ENCODE assay signal across 16 cellular contexts in the genomic region with DNA sequence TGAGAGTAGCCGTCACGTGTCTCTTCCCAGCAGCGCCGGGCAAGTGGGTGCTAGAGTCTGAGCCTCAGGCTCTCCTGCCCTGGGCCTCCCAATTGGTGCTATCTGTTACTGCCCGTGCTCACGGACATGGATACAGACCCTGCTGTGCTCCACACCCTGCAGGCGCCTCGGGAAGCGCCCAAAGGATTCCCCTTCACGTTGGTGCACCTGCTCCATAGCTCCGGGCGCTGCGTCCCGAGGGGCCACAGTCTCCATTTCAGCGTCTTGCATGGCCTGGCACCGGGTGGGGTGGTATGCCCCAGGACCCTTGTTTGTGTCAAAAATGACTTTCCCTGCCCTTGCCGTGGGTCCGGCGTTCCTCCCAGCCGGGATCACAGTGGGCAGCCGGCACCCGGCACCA. TPM values are rescaled to one million over a fixed set of nuclear protein-coding genes. Genes with fewer than 3 reads are reported as not detected.
DNase-seq lines count a peak whose midpoint lies in the region; ATAC-seq, FAIRE-seq and TF ChIP-seq lines count a peak whose summit lies in the region.
"Had no signal": no experiment of that assay in that cellular context is flagged by ENCODE, and none has a peak within 500 bp of the region (broad histone marks: within the 10 kb centered on the region; RNA-seq: fewer than 3 reads in every experiment).

No MANE protein-coding gene starts in this region.

- H3K36me3 ChIP-seq in GM12878 (ENCODE audit: control insufficient read depth in 2 of 2, insufficient read depth in 2 of 2, low read length in 1 of 2): peaks cover 3 to 14% of the 10 kb centered on the region in 2 experiments; a peak in 3 of 4 replicates
- peaks cover 7 to 30% of the 10 kb centered on the region in 2 experiments; a peak in 4 of 5 replicates for H3K36me3 ChIP-seq in HepG2 (replicated peaks in 1 of 2; ENCODE audit: control insufficient read depth in 1 of 2, insufficient read depth in 2 of 2, low read length in 2 of 2)
- H3K36me3 ChIP-seq in uterus: no peaks in the 10 kb centered on the region

- TF ChIP-seq RAD21 in GM12878 (IDR thresholded peaks at IDR 0.05; ENCODE audit: insufficient read depth, low read depth, low read length) (no peak), HepG2 (CRISPR knock-in tag; IDR thresholded peaks at IDR 0.05) (no peak)

- H3K9ac ChIP-seq in GM12878 (ENCODE audit: control insufficient read depth, insufficient read depth, low read length): no peak overlapping the region
- no peak overlapping the region for H3K9ac ChIP-seq in HepG2 (ENCODE audit: insufficient read depth, low read depth, low read length)
- H3K9ac ChIP-seq: BLaER1, GM23248 had no signal

- H3K4me3 ChIP-seq in GM12878: no peak overlapping the region
- H3K4me3 ChIP-seq in HepG2 (replicated peaks in 1 of 3; ENCODE audit: insufficient read depth in 1 of 3, low read depth in 2 of 3, low read length in 3 of 3): no peak overlapping the region
- no peak overlapping the region for H3K4me3 ChIP-seq in uterus
- H3K4me3 ChIP-seq: A549, BLaER1, GM23248, HAP-1 had no signal

- no TSS peak for BruUV-seq in GM12878 (replicated peaks; lab: Mats Ljungman, UMichigan)
- BruUV-seq in HepG2 (replicated peaks; lab: Mats Ljungman, UMichigan): no TSS peak

- H3K9me3 ChIP-seq in GM12878 (replicated peaks; ENCODE audit: control insufficient read depth, insufficient read depth, low read length): no peaks in the 10 kb centered on the region
- no peaks in the 10 kb centered on the region for H3K9me3 ChIP-seq in HepG2 (ENCODE audit: low read length)
- no peaks in the 10 kb centered on the region for H3K9me3 ChIP-seq in uterus
- H3K9me3 ChIP-seq: A549, BLaER1, HAP-1 had no signal

- no peak for TF ChIP-seq POLR2A in GM12891 (IDR thresholded peaks at IDR 0.05; ENCODE audit: low read depth, low read length)
- peak; percentile 30; the same call in 1 of the 2 replicates for TF ChIP-seq POLR2A in GM12878 (IDR thresholded peaks at IDR 0.05; ENCODE audit: low read depth, low read length)
- no peak for TF ChIP-seq POLR2A in HepG2 (IDR thresholded peaks at IDR 0.05; ENCODE audit: insufficient read depth in 1 of 2, low read depth in 2 of 2, low read length in 2 of 2)
- TF ChIP-seq POLR2A in uterus (IDR thresholded peaks at IDR 0.05): no peak

- H3K27ac ChIP-seq in GM12878 (ENCODE audit: control insufficient read depth, insufficient read depth) (no peak overlapping the region), HepG2 (ENCODE audit: extremely low read length, insufficient read depth, low read length) (no peak overlapping the region), uterus (no peak overlapping the region)
- H3K27ac ChIP-seq: 22Rv1, A549, BLaER1, GM23248 had no signal

- no peak overlapping the region for H3K4me2 ChIP-seq in GM12878 (ENCODE audit: control insufficient read depth, insufficient read depth)
- H3K4me2 ChIP-seq in HepG2 (ENCODE audit: low read depth, low read length): no peak overlapping the region
- H3K4me2 ChIP-seq: A549, BLaER1 had no signal

- no peaks in the 10 kb centered on the region for H4K20me1 ChIP-seq in GM12878 (ENCODE audit: control insufficient read depth, insufficient read depth)
- no peaks in the 10 kb centered on the region for H4K20me1 ChIP-seq in HepG2 (ENCODE audit: insufficient read depth, low read length)

- RAD21 ChIA-PET in GM12878 (lab: Charles Lee; ENCODE audit: unreplicated experiment): no interaction called here

- intact Hi-C loops in GM12878 (cut with micrococcal nuclease; ENCODE audit: unreplicated experiment) (no loop called here), HepG2 (cut with micrococcal nuclease; ENCODE audit: unreplicated experiment) (no loop called here), sciatic nerve (cut with DNase I) (no loop called here), uterus (cut with DNase I; ENCODE audit: low total_unique reads) (no loop called here)

- DNase-seq in GM12891 (ENCODE audit: insufficient read length, low spot score): no peak
- DNase-seq in GM12878 (ENCODE audit: low read depth, low spot score): no peak
- no peak for DNase-seq in HepG2 (ENCODE audit: low spot score)
- DNase-seq in sciatic nerve (ENCODE audit: low spot score): no peak
- no peak for DNase-seq in DMS79 treated with DMSO at 0.1 percent for 48 hours (lab: John Stamatoyannopoulos, UW)
- DNase-seq in uterus: no peak
- DNase-seq: CD4-positive, alpha-beta memory T cell; DMS153; DMS79; GM23248 had no signal

- TF ChIP-seq CTCF in GM12878 (IDR thresholded peaks at IDR 0.05 in 2 of 3, conservative IDR thresholded peaks at IDR 0.05 in 1 of 3; ENCODE audit: control insufficient read depth in 2 of 3, extremely low read depth in 1 of 3, insufficient read depth in 1 of 3, low read depth in 3 of 3, low read length in 3 of 3) (no peak), HepG2 (CRISPR knock-in tag; IDR thresholded peaks at IDR 0.05) (no peak), uterus (IDR thresholded peaks at IDR 0.05) (no peak)

- in situ Hi-C loops in GM12878 (cut with MboI) (no loop called here), HepG2 (cut with HindIII; ENCODE audit: extremely low pct_ligation_motif_present, low pct_unique_long_range_greater_than_20kb) (no loop called here)

- H2AFZ ChIP-seq in GM12878 (ENCODE audit: control insufficient read depth, low read depth, low read length) (no peak overlapping the region), HepG2 (ENCODE audit: low read length) (no peak overlapping the region)
- H2AFZ ChIP-seq: GM23248 had no signal

- WGBS in GM12878 (ENCODE audit: insufficient coverage, insufficient replicate concordance, low lambda C conversion rate, missing lambda C conversion rate): 97% methylated on average over 22 of the region's 22 CpGs
- WGBS in HepG2 (ENCODE audit: low lambda C conversion rate): over 99% methylated on average over 18 of the region's 22 CpGs

- ATAC-seq in GM12878 (no peak), HepG2 (no peak), sciatic nerve (peak; percentile 14), GM21723 (IDR thresholded peaks at IDR 0.05; ENCODE audit: unreplicated experiment) (no peak), HG03442 (IDR thresholded peaks at IDR 0.05; ENCODE audit: unreplicated experiment) (no peak)
- ATAC-seq: A549 had no signal

- no peaks in the 10 kb centered on the region for H3K4me1 ChIP-seq in GM12878 (ENCODE audit: control insufficient read depth, insufficient read depth, low read length)
- peaks cover 9% of the 10 kb centered on the region for H3K4me1 ChIP-seq in HepG2 (ENCODE audit: insufficient read depth, low read length)
- H3K4me1 ChIP-seq in uterus: no peaks in the 10 kb centered on the region
- H3K4me1 ChIP-seq: HAP-1 had no signal

- no peaks in the 10 kb centered on the region for H3K79me2 ChIP-seq in GM12878 (ENCODE audit: control insufficient read depth, insufficient read depth, low read length)
- no peaks in the 10 kb centered on the region for H3K79me2 ChIP-seq in HepG2 (ENCODE audit: insufficient read depth, low read length)

- no peak for TF ChIP-seq EP300 in GM12878 (IDR thresholded peaks at IDR 0.05; ENCODE audit: borderline replicate concordance in 1 of 2, control insufficient read depth in 1 of 2, low read depth in 2 of 2, low read length in 2 of 2)
- TF ChIP-seq EP300 in HepG2 (IDR thresholded peaks at IDR 0.05; ENCODE audit: low read depth in 2 of 2, low read length in 2 of 2): no peak
- TF ChIP-seq EP300 in HepG2 (CRISPR knock-in tag; IDR thresholded peaks at IDR 0.05; ENCODE audit: borderline replicate concordance): no peak

- H3K27me3 ChIP-seq in GM12878 (replicated peaks in 1 of 2; ENCODE audit: control insufficient read depth in 2 of 2, insufficient read depth in 2 of 2, low read length in 1 of 2): no peaks in the 10 kb centered on the region
- H3K27me3 ChIP-seq in HepG2 (ENCODE audit: control insufficient read depth in 1 of 2, insufficient read depth in 2 of 2, low read length in 2 of 2): no peaks in the 10 kb centered on the region
- H3K27me3 ChIP-seq in uterus: no peaks in the 10 kb centered on the region
- H3K27me3 ChIP-seq: BLaER1 had no signal

- POLR2A ChIA-PET in GM12878 (lab: Charles Lee): no interaction called here
- POLR2A ChIA-PET in HepG2 (lab: Yijun Ruan, JAX): no interaction called here

- CTCF ChIA-PET in GM12878 (lab: Yijun Ruan, JAX): no interaction called here
- CTCF ChIA-PET in HepG2 (lab: Yijun Ruan, JAX; ENCODE audit: low intra/inter-chr PET ratio, low total read pairs): no interaction called here

- no peak for FAIRE-seq in GM12891 (lab: Jason Lieb, UNC)
- no peak for FAIRE-seq in GM12878 (lab: Jason Lieb, UNC)
- no peak for FAIRE-seq in HepG2 (lab: Jason Lieb, UNC)
- FAIRE-seq: A549 had no signal

- SMC1A ChIA-PET in GM12878 (lab: Charles Lee; ENCODE audit: uncharacterized antibody, unreplicated experiment): no interaction called here

RNA-seq across cellular contexts. Expression of a gene that starts 13.8 kb away (rescaled TPM):
- 4.1 TPM for polyA plus RNA-seq in GM12891 (2012; ENCODE audit: low read depth, missing spikeins)
- total RNA-seq in GM12878 (2013; cell fraction: nucleolus; rRNA removed): 16.7 and 19.2 TPM in 2 replicates
- total RNA-seq in GM12878 (2014; rRNA removed) (4.6 and 5.6 TPM in 2 replicates), GM12878 (2014; rRNA removed; fragmentation: Illumina TruSeq; extraction: Trizol) (4.4 TPM in 2 replicates), GM12878 (2021) (9.4 and 11.6 TPM in 2 replicates), HepG2 (2016; rRNA removed; fragmentation: Illumina TruSeq; extraction: Trizol) (3.8 and 4.3 TPM in 2 replicates), sciatic nerve (13.2 TPM), uterus (10 to 100 TPM in 1 of 4 donors, 1 to 10 TPM in 3; 2.9 to 14.1 (median 7.7) TPM)
- polyA plus RNA-seq in GM12878 (2011; ENCODE audit: low read depth): 4.9 TPM
- polyA plus RNA-seq in GM12878 (2011; rRNA removed) (3.1 and 3.7 TPM in 2 replicates), GM12878 (2014; fragmentation: Illumina TruSeq; extraction: Trizol) (3.3 and 5.7 TPM in 2 replicates), GM12878 (2014; fragmentation: Nextera tagmentation; extraction: Ambion mirVana) (1 to 10 TPM; 1.2 to 2.1 TPM), GM12878 (2014; rRNA removed) (5.1 and 6.1 TPM in 2 replicates), GM12878 (2016; fragmentation: Nextera tagmentation; extraction: Ambion mirVana) (1 to 10 TPM; 8.7 to 9.6 TPM), HepG2 (2011; rRNA removed) (2.6 and 3.1 TPM in 2 replicates)
- 4.3 and 5.1 TPM in 2 replicates for polyA plus RNA-seq in GM12878 (2011; cell fraction: cytosol; rRNA removed)
- 8.6 and 11.1 TPM in 2 replicates for polyA plus RNA-seq in GM12878 (2011; cell fraction: nucleus; rRNA removed)
- polyA plus RNA-seq in GM12878 (2012): 5.6 and 6.9 TPM in 2 replicates
- 2.0 and 5.6 TPM in 2 replicates for polyA minus RNA-seq in GM12878 (2011; rRNA and poly(A)+ RNA removed)
- 1.2 and 2.1 TPM in 2 replicates for polyA minus RNA-seq in GM12878 (2011; cell fraction: cytosol; rRNA and poly(A)+ RNA removed)
- 4.6 and 7.7 TPM in 2 replicates for polyA minus RNA-seq in GM12878 (2011; cell fraction: nucleus; rRNA and poly(A)+ RNA removed)
- total RNA-seq in HepG2 (2016; cell fraction: cytosol; rRNA removed; fragmentation: Illumina TruSeq; extraction: Trizol; ENCODE audit: low read depth): 0.40 and 1.1 TPM in 2 replicates
- 3.6 and 4.1 TPM in 2 replicates for total RNA-seq in HepG2 (2016; cell fraction: insoluble cytoplasmic fraction; rRNA removed; fragmentation: Illumina TruSeq; extraction: Trizol)
- 1.9 and 2.0 TPM in 2 replicates for total RNA-seq in HepG2 (2016; cell fraction: membrane; rRNA removed; fragmentation: Illumina TruSeq; extraction: Trizol)
- 3.3 and 4.5 TPM in 2 replicates for total RNA-seq in HepG2 (2016; cell fraction: nucleus; rRNA removed; fragmentation: Illumina TruSeq; extraction: Trizol)
- polyA plus RNA-seq in HepG2 (2011; cell fraction: cytosol; rRNA removed): 2.1 and 2.3 TPM in 2 replicates
- polyA plus RNA-seq in HepG2 (2011; cell fraction: nucleus; rRNA removed): 11.2 and 11.6 TPM in 2 replicates
- polyA plus RNA-seq in HepG2 (2012): 3.9 TPM in 2 replicates
- polyA plus RNA-seq in HepG2 (2016; cell fraction: cytosol; fragmentation: Illumina TruSeq; extraction: Trizol; ENCODE audit: low read depth): 0.28 and 0.59 TPM in 2 replicates
- 4.2 and 5.8 TPM in 2 replicates for polyA plus RNA-seq in HepG2 (2016; cell fraction: insoluble cytoplasmic fraction; fragmentation: Illumina TruSeq; extraction: Trizol; ENCODE audit: low read depth)
- 1.0 and 1.3 TPM in 2 replicates for polyA plus RNA-seq in HepG2 (2016; cell fraction: membrane; fragmentation: Illumina TruSeq; extraction: Trizol; ENCODE audit: low read depth)
- polyA plus RNA-seq in HepG2 (2016; cell fraction: nucleus; fragmentation: Illumina TruSeq; extraction: Trizol; ENCODE audit: insufficient read depth, low read depth): 14.2 and 14.5 TPM in 2 replicates
- polyA minus RNA-seq in HepG2 (2011; rRNA and poly(A)+ RNA removed; ENCODE audit: low replicate concordance): 4.0 and 4.6 TPM in 2 replicates
- 1.7 and 2.3 TPM in 2 replicates for polyA minus RNA-seq in HepG2 (2011; cell fraction: cytosol; rRNA and poly(A)+ RNA removed)
- polyA minus RNA-seq in HepG2 (2011; cell fraction: nucleus; rRNA and poly(A)+ RNA removed): 5.2 and 6.1 TPM in 2 replicates

RNA-seq across cellular contexts. Expression of a gene that starts 30.3 kb away (rescaled TPM):
- polyA plus RNA-seq in GM12891 (2012; ENCODE audit: low read depth, missing spikeins): 13.6 TPM
- total RNA-seq in GM12878 (2013; cell fraction: nucleolus; rRNA removed): 29.0 and 61.3 TPM in 2 replicates
- total RNA-seq in GM12878 (2014; rRNA removed): 14.2 and 15.2 TPM in 2 replicates
- total RNA-seq in GM12878 (2014; rRNA removed; fragmentation: Illumina TruSeq; extraction: Trizol): 8.3 and 8.4 TPM in 2 replicates
- 28.4 and 30.9 TPM in 2 replicates for total RNA-seq in GM12878 (2021)
- polyA plus RNA-seq in GM12878 (2011; ENCODE audit: low read depth): 3.8 TPM
- 6.5 and 14.3 TPM in 2 replicates for polyA plus RNA-seq in GM12878 (2011; rRNA removed)
- 11.9 and 17.1 TPM in 2 replicates for polyA plus RNA-seq in GM12878 (2011; cell fraction: cytosol; rRNA removed)
- polyA plus RNA-seq in GM12878 (2011; cell fraction: nucleus; rRNA removed): 22.0 and 28.1 TPM in 2 replicates
- 10.7 and 12.8 TPM in 2 replicates for polyA plus RNA-seq in GM12878 (2012)
- 2.7 and 7.8 TPM in 2 replicates for polyA plus RNA-seq in GM12878 (2014; fragmentation: Illumina TruSeq; extraction: Trizol)
- polyA plus RNA-seq in GM12878 (2014; fragmentation: Nextera tagmentation; extraction: Ambion mirVana): under 1 TPM; 0.35 to 0.84 TPM
- 18.2 and 28.3 TPM in 2 replicates for polyA plus RNA-seq in GM12878 (2014; rRNA removed)
- polyA plus RNA-seq in GM12878 (2016; fragmentation: Nextera tagmentation; extraction: Ambion mirVana): 1 to 10 TPM; 2.2 to 2.5 TPM
- 8.1 and 18.7 TPM in 2 replicates for polyA minus RNA-seq in GM12878 (2011; rRNA and poly(A)+ RNA removed)
- polyA minus RNA-seq in GM12878 (2011; cell fraction: cytosol; rRNA and poly(A)+ RNA removed): 10.2 and 11.0 TPM in 2 replicates
- 16.7 and 17.4 TPM in 2 replicates for polyA minus RNA-seq in GM12878 (2011; cell fraction: nucleus; rRNA and poly(A)+ RNA removed)
- total RNA-seq in HepG2 (2016; rRNA removed; fragmentation: Illumina TruSeq; extraction: Trizol): 19.3 and 20.9 TPM in 2 replicates
- total RNA-seq in HepG2 (2016; cell fraction: cytosol; rRNA removed; fragmentation: Illumina TruSeq; extraction: Trizol; ENCODE audit: low read depth): 2.7 and 2.9 TPM in 2 replicates
- 15.5 and 23.4 TPM in 2 replicates for total RNA-seq in HepG2 (2016; cell fraction: insoluble cytoplasmic fraction; rRNA removed; fragmentation: Illumina TruSeq; extraction: Trizol)
- 7.4 and 7.5 TPM in 2 replicates for total RNA-seq in HepG2 (2016; cell fraction: membrane; rRNA removed; fragmentation: Illumina TruSeq; extraction: Trizol)
- 14.8 and 18.0 TPM in 2 replicates for total RNA-seq in HepG2 (2016; cell fraction: nucleus; rRNA removed; fragmentation: Illumina TruSeq; extraction: Trizol)
- 9.1 and 12.5 TPM in 2 replicates for polyA plus RNA-seq in HepG2 (2011; rRNA removed)
- 8.6 and 11.7 TPM in 2 replicates for polyA plus RNA-seq in HepG2 (2011; cell fraction: cytosol; rRNA removed)
- 18.1 and 20.6 TPM in 2 replicates for polyA plus RNA-seq in HepG2 (2011; cell fraction: nucleus; rRNA removed)
- 12.3 and 12.4 TPM in 2 replicates for polyA plus RNA-seq in HepG2 (2012)
- polyA plus RNA-seq in HepG2 (2016; cell fraction: cytosol; fragmentation: Illumina TruSeq; extraction: Trizol; ENCODE audit: low read depth): 1.3 and 1.6 TPM in 2 replicates
- polyA plus RNA-seq in HepG2 (2016; cell fraction: insoluble cytoplasmic fraction; fragmentation: Illumina TruSeq; extraction: Trizol; ENCODE audit: low read depth): 12.4 and 15.3 TPM in 2 replicates
- polyA plus RNA-seq in HepG2 (2016; cell fraction: membrane; fragmentation: Illumina TruSeq; extraction: Trizol; ENCODE audit: low read depth): 2.8 and 3.9 TPM in 2 replicates
- polyA plus RNA-seq in HepG2 (2016; cell fraction: nucleus; fragmentation: Illumina TruSeq; extraction: Trizol; ENCODE audit: insufficient read depth, low read depth): 16.8 and 26.8 TPM in 2 replicates
- polyA minus RNA-seq in HepG2 (2011; rRNA and poly(A)+ RNA removed; ENCODE audit: low replicate concordance): 25.0 and 32.5 TPM in 2 replicates
- 13.9 and 18.6 TPM in 2 replicates for polyA minus RNA-seq in HepG2 (2011; cell fraction: cytosol; rRNA and poly(A)+ RNA removed)
- polyA minus RNA-seq in HepG2 (2011; cell fraction: nucleus; rRNA and poly(A)+ RNA removed): 38.4 and 52.6 TPM in 2 replicates
- total RNA-seq in sciatic nerve: 27.2 TPM
- 10 to 100 TPM in 3 of 4 donors, 1 to 10 TPM in 1; 3.2 to 36.4 (median 24.1) TPM for total RNA-seq in uterus

RNA-seq across cellular contexts. Expression of a gene that starts 36.3 kb away (rescaled TPM):
- 4.2 TPM for polyA plus RNA-seq in GM12891 (2012; ENCODE audit: low read depth, missing spikeins)
- total RNA-seq in GM12878 (2013; cell fraction: nucleolus; rRNA removed): 38.1 and 45.8 TPM in 2 replicates
- 9.9 and 10.5 TPM in 2 replicates for total RNA-seq in GM12878 (2014; rRNA removed)
- total RNA-seq in GM12878 (2014; rRNA removed; fragmentation: Illumina TruSeq; extraction: Trizol): 5.6 and 6.1 TPM in 2 replicates
- 12.9 and 14.4 TPM in 2 replicates for total RNA-seq in GM12878 (2021)
- 4.5 TPM for polyA plus RNA-seq in GM12878 (2011; ENCODE audit: low read depth)
- polyA plus RNA-seq in GM12878 (2011; rRNA removed): 6.2 and 8.0 TPM in 2 replicates
- polyA plus RNA-seq in GM12878 (2011; cell fraction: cytosol; rRNA removed): 8.0 and 11.7 TPM in 2 replicates
- polyA plus RNA-seq in GM12878 (2011; cell fraction: nucleus; rRNA removed): 49.6 and 61.3 TPM in 2 replicates
- 5.6 and 7.7 TPM in 2 replicates for polyA plus RNA-seq in GM12878 (2012)
- polyA plus RNA-seq in GM12878 (2014; fragmentation: Illumina TruSeq; extraction: Trizol): 6.5 and 7.0 TPM in 2 replicates
- polyA plus RNA-seq in GM12878 (2014; fragmentation: Nextera tagmentation; extraction: Ambion mirVana): 1 to 10 TPM; 2.0 to 2.8 TPM
- 11.1 and 11.8 TPM in 2 replicates for polyA plus RNA-seq in GM12878 (2014; rRNA removed)
- polyA plus RNA-seq in GM12878 (2016; fragmentation: Nextera tagmentation; extraction: Ambion mirVana): 1 to 10 TPM; 5.7 TPM
- 3.8 and 7.2 TPM in 2 replicates for polyA minus RNA-seq in GM12878 (2011; rRNA and poly(A)+ RNA removed)
- 3.5 and 4.9 TPM in 2 replicates for polyA minus RNA-seq in GM12878 (2011; cell fraction: cytosol; rRNA and poly(A)+ RNA removed)
- polyA minus RNA-seq in GM12878 (2011; cell fraction: nucleus; rRNA and poly(A)+ RNA removed): 8.8 and 15.0 TPM in 2 replicates
- total RNA-seq in HepG2 (2016; rRNA removed; fragmentation: Illumina TruSeq; extraction: Trizol): 1.3 and 5.2 TPM in 2 replicates
- 0.30 and 0.35 TPM in 2 replicates for total RNA-seq in HepG2 (2016; cell fraction: cytosol; rRNA removed; fragmentation: Illumina TruSeq; extraction: Trizol; ENCODE audit: low read depth)
- 1.5 and 5.4 TPM in 2 replicates for total RNA-seq in HepG2 (2016; cell fraction: insoluble cytoplasmic fraction; rRNA removed; fragmentation: Illumina TruSeq; extraction: Trizol)
- total RNA-seq in HepG2 (2016; cell fraction: membrane; rRNA removed; fragmentation: Illumina TruSeq; extraction: Trizol): 0.96 and 1.1 TPM in 2 replicates
- 8.0 TPM in 2 replicates for total RNA-seq in HepG2 (2016; cell fraction: nucleus; rRNA removed; fragmentation: Illumina TruSeq; extraction: Trizol)
- 4.1 and 5.9 TPM in 2 replicates for polyA plus RNA-seq in HepG2 (2011; rRNA removed)
- 2.4 TPM in 2 replicates for polyA plus RNA-seq in HepG2 (2011; cell fraction: cytosol; rRNA removed)
- 44.7 and 47.2 TPM in 2 replicates for polyA plus RNA-seq in HepG2 (2011; cell fraction: nucleus; rRNA removed)
- polyA plus RNA-seq in HepG2 (2012): 2.5 and 3.0 TPM in 2 replicates
- polyA plus RNA-seq in HepG2 (2016; cell fraction: cytosol; fragmentation: Illumina TruSeq; extraction: Trizol; ENCODE audit: low read depth): 0.17 and 0.22 TPM in 2 replicates
- 1.4 and 2.5 TPM in 2 replicates for polyA plus RNA-seq in HepG2 (2016; cell fraction: insoluble cytoplasmic fraction; fragmentation: Illumina TruSeq; extraction: Trizol; ENCODE audit: low read depth)
- polyA plus RNA-seq in HepG2 (2016; cell fraction: membrane; fragmentation: Illumina TruSeq; extraction: Trizol; ENCODE audit: low read depth): 0.55 and 0.61 TPM in 2 replicates
- 19.0 and 21.9 TPM in 2 replicates for polyA plus RNA-seq in HepG2 (2016; cell fraction: nucleus; fragmentation: Illumina TruSeq; extraction: Trizol; ENCODE audit: insufficient read depth, low read depth)
- polyA minus RNA-seq in HepG2 (2011; rRNA and poly(A)+ RNA removed; ENCODE audit: low replicate concordance): 3.0 and 5.9 TPM in 2 replicates
- 0.59 and 1.1 TPM in 2 replicates for polyA minus RNA-seq in HepG2 (2011; cell fraction: cytosol; rRNA and poly(A)+ RNA removed)
- 7.3 and 8.1 TPM in 2 replicates for polyA minus RNA-seq in HepG2 (2011; cell fraction: nucleus; rRNA and poly(A)+ RNA removed)
- total RNA-seq in sciatic nerve: 32.1 TPM
- total RNA-seq in uterus: 10 to 100 TPM in 3 of 4 donors, 1 to 10 TPM in 1; 2.6 to 26.7 (median 19.3) TPM
